In the genomic region with DNA sequence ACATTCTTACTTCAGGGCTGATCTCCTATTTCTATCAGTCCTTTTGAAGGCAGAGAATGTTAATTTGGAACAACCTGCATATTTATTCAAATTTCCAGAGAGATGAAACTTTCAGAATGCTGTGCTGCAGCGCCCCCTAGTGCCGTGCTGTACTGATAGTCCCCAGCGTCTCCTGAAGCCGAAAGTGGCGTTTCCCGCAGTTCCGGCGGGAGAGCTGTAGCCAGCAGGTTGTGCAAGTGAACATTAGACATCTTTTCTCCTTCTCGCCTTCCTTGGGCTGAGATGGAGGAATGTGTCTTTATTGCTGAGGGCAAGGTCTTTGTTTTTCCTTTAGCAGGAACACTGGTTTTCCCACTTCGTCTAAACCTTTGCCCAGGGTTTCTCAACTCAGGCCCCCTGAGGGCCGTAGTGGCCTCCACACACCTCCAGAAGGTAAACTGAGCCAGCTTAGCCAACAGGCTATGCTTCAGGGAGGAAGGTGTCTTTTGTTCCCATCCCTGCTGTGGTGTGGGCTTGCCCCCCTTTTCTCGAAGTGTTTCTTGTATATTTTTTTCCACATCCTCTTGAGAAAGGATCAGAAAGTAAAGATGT, we compare ENCODE assay signal across 1 cellular context.
TF ChIP-seq lines count a peak whose summit lies in the region.

No MANE protein-coding gene starts in this region.

TF ChIP-seq in K562, 482 proteins besides CTCF, POLR2A, EP300 and RAD21 (continued from another document and continues in another):
- TF ChIP-seq, protein P1, sequence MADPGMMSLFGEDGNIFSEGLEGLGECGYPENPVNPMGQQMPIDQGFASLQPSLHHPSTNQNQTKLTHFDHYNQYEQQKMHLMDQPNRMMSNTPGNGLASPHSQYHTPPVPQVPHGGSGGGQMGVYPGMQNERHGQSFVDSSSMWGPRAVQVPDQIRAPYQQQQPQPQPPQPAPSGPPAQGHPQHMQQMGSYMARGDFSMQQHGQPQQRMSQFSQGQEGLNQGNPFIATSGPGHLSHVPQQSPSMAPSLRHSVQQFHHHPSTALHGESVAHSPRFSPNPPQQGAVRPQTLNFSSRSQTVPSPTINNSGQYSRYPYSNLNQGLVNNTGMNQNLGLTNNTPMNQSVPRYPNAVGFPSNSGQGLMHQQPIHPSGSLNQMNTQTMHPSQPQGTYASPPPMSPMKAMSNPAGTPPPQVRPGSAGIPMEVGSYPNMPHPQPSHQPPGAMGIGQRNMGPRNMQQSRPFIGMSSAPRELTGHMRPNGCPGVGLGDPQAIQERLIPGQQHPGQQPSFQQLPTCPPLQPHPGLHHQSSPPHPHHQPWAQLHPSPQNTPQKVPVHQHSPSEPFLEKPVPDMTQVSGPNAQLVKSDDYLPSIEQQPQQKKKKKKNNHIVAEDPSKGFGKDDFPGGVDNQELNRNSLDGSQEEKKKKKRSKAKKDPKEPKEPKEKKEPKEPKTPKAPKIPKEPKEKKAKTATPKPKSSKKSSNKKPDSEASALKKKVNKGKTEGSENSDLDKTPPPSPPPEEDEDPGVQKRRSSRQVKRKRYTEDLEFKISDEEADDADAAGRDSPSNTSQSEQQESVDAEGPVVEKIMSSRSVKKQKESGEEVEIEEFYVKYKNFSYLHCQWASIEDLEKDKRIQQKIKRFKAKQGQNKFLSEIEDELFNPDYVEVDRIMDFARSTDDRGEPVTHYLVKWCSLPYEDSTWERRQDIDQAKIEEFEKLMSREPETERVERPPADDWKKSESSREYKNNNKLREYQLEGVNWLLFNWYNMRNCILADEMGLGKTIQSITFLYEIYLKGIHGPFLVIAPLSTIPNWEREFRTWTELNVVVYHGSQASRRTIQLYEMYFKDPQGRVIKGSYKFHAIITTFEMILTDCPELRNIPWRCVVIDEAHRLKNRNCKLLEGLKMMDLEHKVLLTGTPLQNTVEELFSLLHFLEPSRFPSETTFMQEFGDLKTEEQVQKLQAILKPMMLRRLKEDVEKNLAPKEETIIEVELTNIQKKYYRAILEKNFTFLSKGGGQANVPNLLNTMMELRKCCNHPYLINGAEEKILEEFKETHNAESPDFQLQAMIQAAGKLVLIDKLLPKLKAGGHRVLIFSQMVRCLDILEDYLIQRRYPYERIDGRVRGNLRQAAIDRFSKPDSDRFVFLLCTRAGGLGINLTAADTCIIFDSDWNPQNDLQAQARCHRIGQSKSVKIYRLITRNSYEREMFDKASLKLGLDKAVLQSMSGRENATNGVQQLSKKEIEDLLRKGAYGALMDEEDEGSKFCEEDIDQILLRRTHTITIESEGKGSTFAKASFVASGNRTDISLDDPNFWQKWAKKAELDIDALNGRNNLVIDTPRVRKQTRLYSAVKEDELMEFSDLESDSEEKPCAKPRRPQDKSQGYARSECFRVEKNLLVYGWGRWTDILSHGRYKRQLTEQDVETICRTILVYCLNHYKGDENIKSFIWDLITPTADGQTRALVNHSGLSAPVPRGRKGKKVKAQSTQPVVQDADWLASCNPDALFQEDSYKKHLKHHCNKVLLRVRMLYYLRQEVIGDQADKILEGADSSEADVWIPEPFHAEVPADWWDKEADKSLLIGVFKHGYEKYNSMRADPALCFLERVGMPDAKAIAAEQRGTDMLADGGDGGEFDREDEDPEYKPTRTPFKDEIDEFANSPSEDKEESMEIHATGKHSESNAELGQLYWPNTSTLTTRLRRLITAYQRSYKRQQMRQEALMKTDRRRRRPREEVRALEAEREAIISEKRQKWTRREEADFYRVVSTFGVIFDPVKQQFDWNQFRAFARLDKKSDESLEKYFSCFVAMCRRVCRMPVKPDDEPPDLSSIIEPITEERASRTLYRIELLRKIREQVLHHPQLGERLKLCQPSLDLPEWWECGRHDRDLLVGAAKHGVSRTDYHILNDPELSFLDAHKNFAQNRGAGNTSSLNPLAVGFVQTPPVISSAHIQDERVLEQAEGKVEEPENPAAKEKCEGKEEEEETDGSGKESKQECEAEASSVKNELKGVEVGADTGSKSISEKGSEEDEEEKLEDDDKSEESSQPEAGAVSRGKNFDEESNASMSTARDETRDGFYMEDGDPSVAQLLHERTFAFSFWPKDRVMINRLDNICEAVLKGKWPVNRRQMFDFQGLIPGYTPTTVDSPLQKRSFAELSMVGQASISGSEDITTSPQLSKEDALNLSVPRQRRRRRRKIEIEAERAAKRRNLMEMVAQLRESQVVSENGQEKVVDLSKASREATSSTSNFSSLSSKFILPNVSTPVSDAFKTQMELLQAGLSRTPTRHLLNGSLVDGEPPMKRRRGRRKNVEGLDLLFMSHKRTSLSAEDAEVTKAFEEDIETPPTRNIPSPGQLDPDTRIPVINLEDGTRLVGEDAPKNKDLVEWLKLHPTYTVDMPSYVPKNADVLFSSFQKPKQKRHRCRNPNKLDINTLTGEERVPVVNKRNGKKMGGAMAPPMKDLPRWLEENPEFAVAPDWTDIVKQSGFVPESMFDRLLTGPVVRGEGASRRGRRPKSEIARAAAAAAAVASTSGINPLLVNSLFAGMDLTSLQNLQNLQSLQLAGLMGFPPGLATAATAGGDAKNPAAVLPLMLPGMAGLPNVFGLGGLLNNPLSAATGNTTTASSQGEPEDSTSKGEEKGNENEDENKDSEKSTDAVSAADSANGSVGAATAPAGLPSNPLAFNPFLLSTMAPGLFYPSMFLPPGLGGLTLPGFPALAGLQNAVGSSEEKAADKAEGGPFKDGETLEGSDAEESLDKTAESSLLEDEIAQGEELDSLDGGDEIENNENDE (IDR thresholded peaks at IDR 0.05; ENCODE audit: low read depth, low read length): no peak
- no peak for TF ChIP-seq TARDBP (IDR thresholded peaks at IDR 0.05)
- peak; percentile 56 for TF ChIP-seq CEBPG (CRISPR knock-in tag; IDR thresholded peaks at IDR 0.05)
- peak in 1 of 2 experiments; percentile 69; a peak in 2 of 4 replicates for TF ChIP-seq CEBPG (tag; conservative IDR thresholded peaks at IDR 0.05 in 1 of 2, IDR thresholded peaks at IDR 0.05 in 1 of 2)
- TF ChIP-seq ATF7 (IDR thresholded peaks at IDR 0.05): peak; percentile 63; the same call in 1 of the 2 replicates
- no peak for TF ChIP-seq KLF13 (tag; IDR thresholded peaks at IDR 0.05; ENCODE audit: borderline replicate concordance, low read depth)
- no peak for TF ChIP-seq KDM1A (IDR thresholded peaks at IDR 0.05)
- TF ChIP-seq, protein P2, sequence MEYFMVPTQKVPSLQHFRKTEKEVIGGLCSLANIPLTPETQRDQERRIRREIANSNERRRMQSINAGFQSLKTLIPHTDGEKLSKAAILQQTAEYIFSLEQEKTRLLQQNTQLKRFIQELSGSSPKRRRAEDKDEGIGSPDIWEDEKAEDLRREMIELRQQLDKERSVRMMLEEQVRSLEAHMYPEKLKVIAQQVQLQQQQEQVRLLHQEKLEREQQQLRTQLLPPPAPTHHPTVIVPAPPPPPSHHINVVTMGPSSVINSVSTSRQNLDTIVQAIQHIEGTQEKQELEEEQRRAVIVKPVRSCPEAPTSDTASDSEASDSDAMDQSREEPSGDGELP (CRISPR knock-in tag; IDR thresholded peaks at IDR 0.05; ENCODE audit: borderline replicate concordance): peak; percentile 59; the same call in 1 of the 2 replicates
- TF ChIP-seq STAG1 (CRISPR knock-in tag; IDR thresholded peaks at IDR 0.05; ENCODE audit: borderline replicate concordance): 0 out of 2 replicates have a peak, but pooled peaks have one; percentile 33
- TF ChIP-seq MYC (IDR thresholded peaks at IDR 0.05; ENCODE audit: low read depth, low read length): peak; percentile 50; the same call in 1 of the 2 replicates
- no peak for TF ChIP-seq MYC (CRISPR knock-in tag; IDR thresholded peaks at IDR 0.05; ENCODE audit: borderline replicate concordance, low read depth)
- no peak for TF ChIP-seq ZNF431 (CRISPR knock-in tag; IDR thresholded peaks at IDR 0.05)
- no peak for TF ChIP-seq ZNF695 (CRISPR knock-in tag; IDR thresholded peaks at IDR 0.05)
- TF ChIP-seq CSDE1 (IDR thresholded peaks at IDR 0.05): no peak
- TF ChIP-seq GABPA (tag; conservative IDR thresholded peaks at IDR 0.05; ENCODE audit: low read depth): no peak
- no peak for TF ChIP-seq E2F8 (IDR thresholded peaks at IDR 0.05; ENCODE audit: low read depth, partially characterized antibody)
- no peak for TF ChIP-seq NUFIP1 (IDR thresholded peaks at IDR 0.05; ENCODE audit: partially characterized antibody)
- TF ChIP-seq NBN (IDR thresholded peaks at IDR 0.05; ENCODE audit: low read depth): peak; percentile 37; the same call in 1 of the 2 replicates
- no peak for TF ChIP-seq OTX1 (CRISPR knock-in tag; IDR thresholded peaks at IDR 0.05)
- no peak for TF ChIP-seq ZNF512 (tag; IDR thresholded peaks at IDR 0.05)
- no peak for TF ChIP-seq SAFB2 (IDR thresholded peaks at IDR 0.05; ENCODE audit: borderline replicate concordance, low read depth, low read length, severe bottlenecking)
- no peak for TF ChIP-seq ZBTB5 (IDR thresholded peaks at IDR 0.05)
- TF ChIP-seq C11orf30 (IDR thresholded peaks at IDR 0.05; ENCODE audit: low read depth): no peak
- TF ChIP-seq TSC22D4 (tag; IDR thresholded peaks at IDR 0.05): no peak
- TF ChIP-seq CBFA2T2 (conservative IDR thresholded peaks at IDR 0.05): no peak
- TF ChIP-seq SMAD4 (CRISPR knock-in tag; conservative IDR thresholded peaks at IDR 0.05): peak; percentile 41; the same call in 1 of the 2 replicates
- TF ChIP-seq ZNF583 (CRISPR knock-in tag; IDR thresholded peaks at IDR 0.05): no peak
- no peak for TF ChIP-seq CCAR2 (IDR thresholded peaks at IDR 0.05; ENCODE audit: low read depth, low read length)
- TF ChIP-seq, protein P3, sequence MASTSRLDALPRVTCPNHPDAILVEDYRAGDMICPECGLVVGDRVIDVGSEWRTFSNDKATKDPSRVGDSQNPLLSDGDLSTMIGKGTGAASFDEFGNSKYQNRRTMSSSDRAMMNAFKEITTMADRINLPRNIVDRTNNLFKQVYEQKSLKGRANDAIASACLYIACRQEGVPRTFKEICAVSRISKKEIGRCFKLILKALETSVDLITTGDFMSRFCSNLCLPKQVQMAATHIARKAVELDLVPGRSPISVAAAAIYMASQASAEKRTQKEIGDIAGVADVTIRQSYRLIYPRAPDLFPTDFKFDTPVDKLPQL (IDR thresholded peaks at IDR 0.05; ENCODE audit: extremely low read depth, insufficient read length): no peak
- no peak for TF ChIP-seq SAFB (IDR thresholded peaks at IDR 0.05; ENCODE audit: borderline replicate concordance, low read depth, low read length)
- peak; percentile 82 for TF ChIP-seq SMARCA4 (IDR thresholded peaks at IDR 0.05)
- peak; percentile 88 for TF ChIP-seq DEAF1 (CRISPR knock-in tag; IDR thresholded peaks at IDR 0.05)
- TF ChIP-seq, protein P4, sequence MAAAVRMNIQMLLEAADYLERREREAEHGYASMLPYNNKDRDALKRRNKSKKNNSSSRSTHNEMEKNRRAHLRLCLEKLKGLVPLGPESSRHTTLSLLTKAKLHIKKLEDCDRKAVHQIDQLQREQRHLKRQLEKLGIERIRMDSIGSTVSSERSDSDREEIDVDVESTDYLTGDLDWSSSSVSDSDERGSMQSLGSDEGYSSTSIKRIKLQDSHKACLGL (CRISPR knock-in tag; IDR thresholded peaks at IDR 0.05; ENCODE audit: borderline replicate concordance, poor library complexity, severe bottlenecking): no peak
- TF ChIP-seq TCF3 (CRISPR knock-in tag; IDR thresholded peaks at IDR 0.05): no peak; the same call in 1 of the 2 replicates
- TF ChIP-seq JUNB (CRISPR knock-in tag; conservative IDR thresholded peaks at IDR 0.05): no peak
- TF ChIP-seq TBL1XR1 (IDR thresholded peaks at IDR 0.05; ENCODE audit: low read length in 2 of 2): no peak
- no peak for TF ChIP-seq PPARD (CRISPR knock-in tag; IDR thresholded peaks at IDR 0.05)
